16 cellular contexts compared by ENCODE assay signal in the genomic region with DNA sequence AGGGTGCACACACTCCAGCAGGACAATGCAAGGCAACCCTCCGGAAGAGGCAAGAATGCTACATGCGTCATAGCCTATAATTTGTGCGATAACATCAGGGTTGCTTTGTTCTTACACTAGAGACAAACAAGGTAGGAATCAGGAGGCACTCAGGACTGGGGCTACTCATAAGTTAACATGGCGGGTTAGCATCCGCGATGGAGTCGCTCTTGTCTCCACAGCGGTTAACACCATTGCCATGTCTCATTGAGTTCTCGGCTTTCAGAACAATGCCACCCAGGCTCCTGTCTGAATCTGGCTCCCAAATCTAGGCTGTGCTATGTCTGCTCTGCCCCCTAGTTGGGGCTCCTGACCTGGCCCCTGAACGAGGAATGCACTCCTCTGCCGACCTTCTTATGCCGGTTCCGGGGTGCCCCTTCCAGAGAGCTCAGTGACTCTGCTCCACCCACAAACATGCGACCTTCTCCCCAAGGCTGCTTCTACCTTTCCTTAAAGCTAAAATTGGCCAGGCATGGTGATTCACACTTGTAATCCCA. TPM values are rescaled to one million over a fixed set of nuclear protein-coding genes. Genes with fewer than 3 reads are reported as not detected.
A peak's percentile ranks its signal among the peaks of the same experiment; 100 is the strongest.
DNase-seq lines count a peak whose midpoint lies in the region; TF ChIP-seq lines count a peak whose summit lies in the region.
"Had no signal": no experiment of that assay in that cellular context is flagged by ENCODE, and none has a peak within 500 bp of the region (broad histone marks: within the 10 kb centered on the region; RNA-seq: fewer than 3 reads in every experiment).

No MANE protein-coding gene starts in this region.

- H3K4me3 ChIP-seq in BLaER1 treated with 17β-estradiol and CSF1 and Interleukin-3, amounts not matched to agents 10 nM and 100 nM = no peak overlapping the region
- no peak overlapping the region for H3K4me3 ChIP-seq in HEK293 (ENCODE audit: low read depth, low read length)
- H3K4me3 ChIP-seq: HAP-1, PC-9 had no signal

- peak overlapping the region; percentile 55 for H3K4me3 Mint-ChIP-seq in nephron progenitor cell
- H3K4me3 Mint-ChIP-seq: CD4-positive, CD25-positive, alpha-beta regulatory T cell had no signal

- H3K27ac ChIP-seq in BLaER1 treated with 17β-estradiol and CSF1 and Interleukin-3, amounts not matched to agents 10 nM and 100 nM = peak overlapping the region in 6 of 11 experiments; percentile 2 to 83 (median 63); a peak in 10 of 22 replicates
- no peak overlapping the region for H3K27ac ChIP-seq in HEK293 (ENCODE audit: extremely low read depth, low read depth, low read length)
- H3K27ac ChIP-seq: PC-9 had no signal

- H3K9me3 Mint-ChIP-seq in nephron progenitor cell = peaks cover 3% of the 10 kb centered on the region
- H3K9me3 Mint-ChIP-seq: CD4-positive, CD25-positive, alpha-beta regulatory T cell had no signal

- H3K27me3 ChIP-seq in BLaER1 treated with 17β-estradiol and CSF1 and Interleukin-3, amounts not matched to agents 10 nM and 100 nM = no peaks in the 10 kb centered on the region

- no peaks in the 10 kb centered on the region for H3K9me3 ChIP-seq in BLaER1 treated with 17β-estradiol and CSF1 and Interleukin-3, amounts not matched to agents 10 nM and 100 nM (replicated peaks in 1 of 11)
- H3K9me3 ChIP-seq in HEK293 (ENCODE audit: control insufficient read depth, insufficient read depth, low read depth, low read length) = no peaks in the 10 kb centered on the region
- H3K9me3 ChIP-seq: HAP-1 had no signal

- H3K27me3 Mint-ChIP-seq in nephron progenitor cell (ENCODE audit: low read depth, poor library complexity) = peaks cover 15% of the 10 kb centered on the region

- peak; percentile 75 for DNase-seq in dermis blood vessel endothelial cell
- no peak for DNase-seq in nephron progenitor cell
- no peak for DNase-seq in NK-92 treated with Interleukin-12 subunit alpha and Interleukin-12 subunit beta, amount 100 ng/mL, for 24 hours (lab: John Stamatoyannopoulos, UW)
- no peak for DNase-seq in NCI-H1436 (lab: John Stamatoyannopoulos, UW)
- no peak for DNase-seq in activated CD4-positive, alpha-beta T cell treated with anti-CD3 and anti-CD28 coated beads for 1 hour
- DNase-seq: AML-193; CD4-positive, CD25-positive, alpha-beta regulatory T cell; DMS53; NCI-H146; NCI-H2107; NCI-H226; NCI-H526 treated with DMSO at 0.1 percent for 48 hours; PC-9 had no signal

- H3K4me2 ChIP-seq in BLaER1 treated with 17β-estradiol and CSF1 and Interleukin-3, amounts not matched to agents 10 nM and 100 nM = peak overlapping the region in 8 of 11 experiments; percentile 59 to 77 (median 68); a peak in 13 of 22 replicates
- H3K4me2 ChIP-seq: PC-9 had no signal

- CTCF ChIA-PET in HEK293 (lab: Yijun Ruan, JAX) = interaction anchor here (0.6 to 3.3 kb wide), 11 partner anchors 9 to 309 kb away, joined by 3 to 25 read pairs (median 5); a partner anchor contains a TSS

- peak overlapping the region; percentile 97 for H3K27ac Mint-ChIP-seq in nephron progenitor cell
- H3K27ac Mint-ChIP-seq: CD4-positive, CD25-positive, alpha-beta regulatory T cell had no signal

- H3K4me1 Mint-ChIP-seq in nephron progenitor cell = peaks cover 79% of the 10 kb centered on the region
- H3K4me1 Mint-ChIP-seq: CD4-positive, CD25-positive, alpha-beta regulatory T cell had no signal

- POLR2A ChIA-PET in HEK293 (lab: Yijun Ruan, JAX) = no interaction called here

- H3K36me3 Mint-ChIP-seq in nephron progenitor cell (ENCODE audit: low read depth) = no peaks in the 10 kb centered on the region
- H3K36me3 Mint-ChIP-seq: CD4-positive, CD25-positive, alpha-beta regulatory T cell had no signal

- H3K36me3 ChIP-seq in BLaER1 treated with 17β-estradiol and CSF1 and Interleukin-3, amounts not matched to agents 10 nM and 100 nM = no peaks in the 10 kb centered on the region
- no peaks in the 10 kb centered on the region for H3K36me3 ChIP-seq in HEK293 (ENCODE audit: control insufficient read depth in 2 of 2, insufficient read depth in 1 of 2, low read length in 2 of 2)
- H3K36me3 ChIP-seq: HAP-1 had no signal

- no peaks in the 10 kb centered on the region for H4K20me1 ChIP-seq in BLaER1 treated with 17β-estradiol and CSF1 and Interleukin-3, amounts not matched to agents 10 nM and 100 nM

- TF ChIP-seq CTCF in HEK293 (tag by site-specific recombination; IDR thresholded peaks at IDR 0.05) (no peak), nephron progenitor cell (IDR thresholded peaks at IDR 0.05) (no peak)

- peaks cover 8 to 32% (median 20%) of the 10 kb centered on the region in 10 experiments for H3K4me1 ChIP-seq in BLaER1 treated with 17β-estradiol and CSF1 and Interleukin-3, amounts not matched to agents 10 nM and 100 nM
- no peaks in the 10 kb centered on the region for H3K4me1 ChIP-seq in HEK293 (ENCODE audit: control insufficient read depth, insufficient read depth, low read length)

- H3K9ac ChIP-seq in BLaER1 treated with 17β-estradiol and CSF1 and Interleukin-3, amounts not matched to agents 10 nM and 100 nM = peak overlapping the region in 1 of 11 experiments; percentile 62; a peak in 1 of 22 replicates

TF ChIP-seq in HEK293, 187 proteins besides CTCF, POLR2A, EP300 and RAD21:
- TF ChIP-seq ZNF140 (tag by site-specific recombination; IDR thresholded peaks at IDR 0.05) (no peak), ZNF239 (tag by site-specific recombination; IDR thresholded peaks at IDR 0.05) (no peak), ZBTB20 (tag by site-specific recombination; IDR thresholded peaks at IDR 0.05) (peak; percentile 47; the same call in 1 of the 2 replicates)
- TF ChIP-seq, protein P1, sequence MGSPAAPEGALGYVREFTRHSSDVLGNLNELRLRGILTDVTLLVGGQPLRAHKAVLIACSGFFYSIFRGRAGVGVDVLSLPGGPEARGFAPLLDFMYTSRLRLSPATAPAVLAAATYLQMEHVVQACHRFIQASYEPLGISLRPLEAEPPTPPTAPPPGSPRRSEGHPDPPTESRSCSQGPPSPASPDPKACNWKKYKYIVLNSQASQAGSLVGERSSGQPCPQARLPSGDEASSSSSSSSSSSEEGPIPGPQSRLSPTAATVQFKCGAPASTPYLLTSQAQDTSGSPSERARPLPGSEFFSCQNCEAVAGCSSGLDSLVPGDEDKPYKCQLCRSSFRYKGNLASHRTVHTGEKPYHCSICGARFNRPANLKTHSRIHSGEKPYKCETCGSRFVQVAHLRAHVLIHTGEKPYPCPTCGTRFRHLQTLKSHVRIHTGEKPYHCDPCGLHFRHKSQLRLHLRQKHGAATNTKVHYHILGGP (tag by site-specific recombination; IDR thresholded peaks at IDR 0.05) = no peak

RNA-seq across cellular contexts. Expression of a gene that starts 24.9 kb away (rescaled TPM):
- total RNA-seq in dermis blood vessel endothelial cell = 33.6 and 35.2 TPM in 2 replicates
